ENCODE assay signal across 1 cellular context in the genomic region with DNA sequence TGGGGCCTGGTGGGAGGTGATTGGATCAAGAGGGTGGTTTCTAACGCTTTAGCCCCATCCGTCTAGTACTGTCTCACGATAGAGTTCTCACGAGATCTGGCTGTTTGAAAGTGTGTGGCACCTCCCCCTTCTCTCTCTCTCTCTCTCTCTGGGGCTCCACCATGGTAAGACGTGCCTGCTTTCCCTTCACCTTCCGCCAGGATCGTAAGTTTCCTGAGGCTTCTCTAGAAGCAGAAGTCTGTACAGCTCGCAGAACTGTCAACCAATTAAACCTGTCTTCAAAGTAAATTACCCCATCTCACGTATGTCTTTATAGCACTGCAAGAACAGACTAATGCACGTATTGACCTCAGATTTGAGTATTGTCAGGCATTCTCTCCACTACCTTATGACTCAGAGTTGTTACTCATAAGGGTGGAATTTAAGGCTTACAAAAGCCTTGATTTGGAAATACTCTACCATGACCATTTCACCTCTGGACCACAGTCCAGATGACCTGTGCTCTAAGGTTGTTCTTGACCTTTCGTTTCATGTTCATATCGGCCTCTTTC.
TF ChIP-seq lines count a peak whose summit lies in the region.

No MANE protein-coding gene starts in this region.

TF ChIP-seq in HCT116, 20 proteins besides CTCF, POLR2A, EP300 and RAD21 (continued from another document):
- TF ChIP-seq, protein P1, sequence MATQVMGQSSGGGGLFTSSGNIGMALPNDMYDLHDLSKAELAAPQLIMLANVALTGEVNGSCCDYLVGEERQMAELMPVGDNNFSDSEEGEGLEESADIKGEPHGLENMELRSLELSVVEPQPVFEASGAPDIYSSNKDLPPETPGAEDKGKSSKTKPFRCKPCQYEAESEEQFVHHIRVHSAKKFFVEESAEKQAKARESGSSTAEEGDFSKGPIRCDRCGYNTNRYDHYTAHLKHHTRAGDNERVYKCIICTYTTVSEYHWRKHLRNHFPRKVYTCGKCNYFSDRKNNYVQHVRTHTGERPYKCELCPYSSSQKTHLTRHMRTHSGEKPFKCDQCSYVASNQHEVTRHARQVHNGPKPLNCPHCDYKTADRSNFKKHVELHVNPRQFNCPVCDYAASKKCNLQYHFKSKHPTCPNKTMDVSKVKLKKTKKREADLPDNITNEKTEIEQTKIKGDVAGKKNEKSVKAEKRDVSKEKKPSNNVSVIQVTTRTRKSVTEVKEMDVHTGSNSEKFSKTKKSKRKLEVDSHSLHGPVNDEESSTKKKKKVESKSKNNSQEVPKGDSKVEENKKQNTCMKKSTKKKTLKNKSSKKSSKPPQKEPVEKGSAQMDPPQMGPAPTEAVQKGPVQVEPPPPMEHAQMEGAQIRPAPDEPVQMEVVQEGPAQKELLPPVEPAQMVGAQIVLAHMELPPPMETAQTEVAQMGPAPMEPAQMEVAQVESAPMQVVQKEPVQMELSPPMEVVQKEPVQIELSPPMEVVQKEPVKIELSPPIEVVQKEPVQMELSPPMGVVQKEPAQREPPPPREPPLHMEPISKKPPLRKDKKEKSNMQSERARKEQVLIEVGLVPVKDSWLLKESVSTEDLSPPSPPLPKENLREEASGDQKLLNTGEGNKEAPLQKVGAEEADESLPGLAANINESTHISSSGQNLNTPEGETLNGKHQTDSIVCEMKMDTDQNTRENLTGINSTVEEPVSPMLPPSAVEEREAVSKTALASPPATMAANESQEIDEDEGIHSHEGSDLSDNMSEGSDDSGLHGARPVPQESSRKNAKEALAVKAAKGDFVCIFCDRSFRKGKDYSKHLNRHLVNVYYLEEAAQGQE (IDR thresholded peaks at IDR 0.05; ENCODE audit: low read depth) = no peak
- TF ChIP-seq, protein P2, sequence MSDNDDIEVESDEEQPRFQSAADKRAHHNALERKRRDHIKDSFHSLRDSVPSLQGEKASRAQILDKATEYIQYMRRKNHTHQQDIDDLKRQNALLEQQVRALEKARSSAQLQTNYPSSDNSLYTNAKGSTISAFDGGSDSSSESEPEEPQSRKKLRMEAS (IDR thresholded peaks at IDR 0.05) = peak; percentile 58
- no peak for TF ChIP-seq EZH2 (IDR thresholded peaks at IDR 0.05)
- peak; percentile 47 for TF ChIP-seq POLR2AphosphoS5 (IDR thresholded peaks at IDR 0.05; ENCODE audit: low read depth, low read length)
- TF ChIP-seq CBX3 (IDR thresholded peaks at IDR 0.05; ENCODE audit: low read depth) = peak; percentile 89
- TF ChIP-seq CEBPB (IDR thresholded peaks at IDR 0.05; ENCODE audit: low read depth) = peak; percentile 96
- TF ChIP-seq ZNF274 (IDR thresholded peaks at IDR 0.05; ENCODE audit: low read depth, low read length) = no peak
- peak; percentile 97 for TF ChIP-seq FOSL1 (IDR thresholded peaks at IDR 0.05; ENCODE audit: low read depth)
- TF ChIP-seq YY1 (IDR thresholded peaks at IDR 0.05; ENCODE audit: extremely low read depth, insufficient replicate concordance, low read depth, low read length) = peak; percentile 32
- TF ChIP-seq ZFX (IDR thresholded peaks at IDR 0.05) = no peak
- TF ChIP-seq, protein P3, sequence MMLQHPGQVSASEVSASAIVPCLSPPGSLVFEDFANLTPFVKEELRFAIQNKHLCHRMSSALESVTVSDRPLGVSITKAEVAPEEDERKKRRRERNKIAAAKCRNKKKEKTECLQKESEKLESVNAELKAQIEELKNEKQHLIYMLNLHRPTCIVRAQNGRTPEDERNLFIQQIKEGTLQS (IDR thresholded peaks at IDR 0.05) = no peak
- TF ChIP-seq ELF1 (IDR thresholded peaks at IDR 0.05; ENCODE audit: borderline replicate concordance, low read depth) = no peak
- TF ChIP-seq SIN3A (IDR thresholded peaks at IDR 0.05; ENCODE audit: low read depth) = peak; percentile 34; the same call in 1 of the 2 replicates
- no peak for TF ChIP-seq EZH2phosphoT487 (IDR thresholded peaks at IDR 0.05; ENCODE audit: borderline replicate concordance)
- TF ChIP-seq EGR1 (IDR thresholded peaks at IDR 0.05; ENCODE audit: low read depth) = no peak
- TF ChIP-seq TCF7L2 (IDR thresholded peaks at IDR 0.05; ENCODE audit: borderline replicate concordance, extremely low read depth, insufficient read depth, insufficient read length) = no peak
TF ChIP-seq in HCT116: peak in this region for 11.
